2 cellular contexts compared by ENCODE assay signal in the genomic region with DNA sequence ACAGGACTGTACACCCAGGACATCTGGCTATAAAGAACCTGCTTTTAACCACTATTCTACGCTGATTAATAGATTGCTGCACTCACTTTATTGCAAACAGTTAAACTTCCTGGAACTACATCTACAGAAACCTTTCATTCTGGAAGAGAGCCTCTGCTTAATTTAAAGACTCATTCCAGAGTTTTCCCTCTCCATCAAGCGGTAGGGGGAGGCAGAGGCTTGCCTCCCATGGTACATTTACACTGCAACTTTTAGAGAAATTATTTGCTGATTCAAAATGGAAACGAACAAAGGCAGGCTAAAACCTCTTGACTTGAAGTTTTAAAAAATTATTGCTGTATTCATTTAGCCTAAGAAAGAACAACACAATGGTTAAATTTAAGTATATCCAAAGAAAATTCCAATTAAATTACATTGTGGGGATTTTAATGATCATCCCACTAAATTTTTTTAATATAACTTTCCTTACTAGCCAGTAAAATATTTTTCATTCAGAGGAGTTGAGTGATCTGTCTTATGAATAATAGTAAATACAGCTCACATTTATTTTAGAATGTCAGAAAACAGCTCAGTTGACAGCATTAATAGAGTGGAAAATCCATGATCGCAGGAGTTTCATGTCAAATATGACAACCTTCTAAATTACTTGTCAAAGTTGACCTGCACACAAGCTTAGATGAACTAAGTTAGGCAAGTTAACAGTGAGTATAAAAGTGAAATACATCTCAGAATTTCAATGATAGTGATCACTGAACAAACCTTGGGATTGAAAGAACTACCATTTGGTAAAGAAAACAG.
TF ChIP-seq lines count a peak whose summit lies in the region.

No MANE protein-coding gene starts in this region.

TF ChIP-seq in GM23338, 12 proteins besides CTCF, POLR2A, EP300 and RAD21 (continued from another document and continues in another):
- TF ChIP-seq, protein P1, sequence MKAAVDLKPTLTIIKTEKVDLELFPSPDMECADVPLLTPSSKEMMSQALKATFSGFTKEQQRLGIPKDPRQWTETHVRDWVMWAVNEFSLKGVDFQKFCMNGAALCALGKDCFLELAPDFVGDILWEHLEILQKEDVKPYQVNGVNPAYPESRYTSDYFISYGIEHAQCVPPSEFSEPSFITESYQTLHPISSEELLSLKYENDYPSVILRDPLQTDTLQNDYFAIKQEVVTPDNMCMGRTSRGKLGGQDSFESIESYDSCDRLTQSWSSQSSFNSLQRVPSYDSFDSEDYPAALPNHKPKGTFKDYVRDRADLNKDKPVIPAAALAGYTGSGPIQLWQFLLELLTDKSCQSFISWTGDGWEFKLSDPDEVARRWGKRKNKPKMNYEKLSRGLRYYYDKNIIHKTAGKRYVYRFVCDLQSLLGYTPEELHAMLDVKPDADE (IDR thresholded peaks at IDR 0.05) = no peak
- TF ChIP-seq, protein P2, sequence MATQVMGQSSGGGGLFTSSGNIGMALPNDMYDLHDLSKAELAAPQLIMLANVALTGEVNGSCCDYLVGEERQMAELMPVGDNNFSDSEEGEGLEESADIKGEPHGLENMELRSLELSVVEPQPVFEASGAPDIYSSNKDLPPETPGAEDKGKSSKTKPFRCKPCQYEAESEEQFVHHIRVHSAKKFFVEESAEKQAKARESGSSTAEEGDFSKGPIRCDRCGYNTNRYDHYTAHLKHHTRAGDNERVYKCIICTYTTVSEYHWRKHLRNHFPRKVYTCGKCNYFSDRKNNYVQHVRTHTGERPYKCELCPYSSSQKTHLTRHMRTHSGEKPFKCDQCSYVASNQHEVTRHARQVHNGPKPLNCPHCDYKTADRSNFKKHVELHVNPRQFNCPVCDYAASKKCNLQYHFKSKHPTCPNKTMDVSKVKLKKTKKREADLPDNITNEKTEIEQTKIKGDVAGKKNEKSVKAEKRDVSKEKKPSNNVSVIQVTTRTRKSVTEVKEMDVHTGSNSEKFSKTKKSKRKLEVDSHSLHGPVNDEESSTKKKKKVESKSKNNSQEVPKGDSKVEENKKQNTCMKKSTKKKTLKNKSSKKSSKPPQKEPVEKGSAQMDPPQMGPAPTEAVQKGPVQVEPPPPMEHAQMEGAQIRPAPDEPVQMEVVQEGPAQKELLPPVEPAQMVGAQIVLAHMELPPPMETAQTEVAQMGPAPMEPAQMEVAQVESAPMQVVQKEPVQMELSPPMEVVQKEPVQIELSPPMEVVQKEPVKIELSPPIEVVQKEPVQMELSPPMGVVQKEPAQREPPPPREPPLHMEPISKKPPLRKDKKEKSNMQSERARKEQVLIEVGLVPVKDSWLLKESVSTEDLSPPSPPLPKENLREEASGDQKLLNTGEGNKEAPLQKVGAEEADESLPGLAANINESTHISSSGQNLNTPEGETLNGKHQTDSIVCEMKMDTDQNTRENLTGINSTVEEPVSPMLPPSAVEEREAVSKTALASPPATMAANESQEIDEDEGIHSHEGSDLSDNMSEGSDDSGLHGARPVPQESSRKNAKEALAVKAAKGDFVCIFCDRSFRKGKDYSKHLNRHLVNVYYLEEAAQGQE (IDR thresholded peaks at IDR 0.05; ENCODE audit: unreplicated experiment) = no peak
- TF ChIP-seq NANOG (IDR thresholded peaks at IDR 0.05; ENCODE audit: borderline replicate concordance) (no peak), EZH2phosphoT487 (IDR thresholded peaks at IDR 0.05; ENCODE audit: unreplicated experiment) (no peak), POLR2AphosphoS5 (IDR thresholded peaks at IDR 0.05; ENCODE audit: low read depth) (no peak), ZNF331 (CRISPR knock-in tag; IDR thresholded peaks at IDR 0.05; ENCODE audit: low read depth) (no peak), JUNB (IDR thresholded peaks at IDR 0.05; ENCODE audit: unreplicated experiment) (no peak)

TF ChIP-seq in WTC11, 78 proteins besides CTCF, POLR2A, EP300 and RAD21 (continued from another document):
- TF ChIP-seq, protein P3, sequence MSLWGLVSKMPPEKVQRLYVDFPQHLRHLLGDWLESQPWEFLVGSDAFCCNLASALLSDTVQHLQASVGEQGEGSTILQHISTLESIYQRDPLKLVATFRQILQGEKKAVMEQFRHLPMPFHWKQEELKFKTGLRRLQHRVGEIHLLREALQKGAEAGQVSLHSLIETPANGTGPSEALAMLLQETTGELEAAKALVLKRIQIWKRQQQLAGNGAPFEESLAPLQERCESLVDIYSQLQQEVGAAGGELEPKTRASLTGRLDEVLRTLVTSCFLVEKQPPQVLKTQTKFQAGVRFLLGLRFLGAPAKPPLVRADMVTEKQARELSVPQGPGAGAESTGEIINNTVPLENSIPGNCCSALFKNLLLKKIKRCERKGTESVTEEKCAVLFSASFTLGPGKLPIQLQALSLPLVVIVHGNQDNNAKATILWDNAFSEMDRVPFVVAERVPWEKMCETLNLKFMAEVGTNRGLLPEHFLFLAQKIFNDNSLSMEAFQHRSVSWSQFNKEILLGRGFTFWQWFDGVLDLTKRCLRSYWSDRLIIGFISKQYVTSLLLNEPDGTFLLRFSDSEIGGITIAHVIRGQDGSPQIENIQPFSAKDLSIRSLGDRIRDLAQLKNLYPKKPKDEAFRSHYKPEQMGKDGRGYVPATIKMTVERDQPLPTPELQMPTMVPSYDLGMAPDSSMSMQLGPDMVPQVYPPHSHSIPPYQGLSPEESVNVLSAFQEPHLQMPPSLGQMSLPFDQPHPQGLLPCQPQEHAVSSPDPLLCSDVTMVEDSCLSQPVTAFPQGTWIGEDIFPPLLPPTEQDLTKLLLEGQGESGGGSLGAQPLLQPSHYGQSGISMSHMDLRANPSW (CRISPR knock-in tag; conservative IDR thresholded peaks at IDR 0.05; ENCODE audit: low read depth) = no peak
- TF ChIP-seq, protein P4, sequence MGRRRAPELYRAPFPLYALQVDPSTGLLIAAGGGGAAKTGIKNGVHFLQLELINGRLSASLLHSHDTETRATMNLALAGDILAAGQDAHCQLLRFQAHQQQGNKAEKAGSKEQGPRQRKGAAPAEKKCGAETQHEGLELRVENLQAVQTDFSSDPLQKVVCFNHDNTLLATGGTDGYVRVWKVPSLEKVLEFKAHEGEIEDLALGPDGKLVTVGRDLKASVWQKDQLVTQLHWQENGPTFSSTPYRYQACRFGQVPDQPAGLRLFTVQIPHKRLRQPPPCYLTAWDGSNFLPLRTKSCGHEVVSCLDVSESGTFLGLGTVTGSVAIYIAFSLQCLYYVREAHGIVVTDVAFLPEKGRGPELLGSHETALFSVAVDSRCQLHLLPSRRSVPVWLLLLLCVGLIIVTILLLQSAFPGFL (CRISPR knock-in tag; IDR thresholded peaks at IDR 0.05; ENCODE audit: borderline replicate concordance) = no peak
- TF ChIP-seq NR2C2 (CRISPR knock-in tag; IDR thresholded peaks at IDR 0.05) (no peak), FOXJ3 (CRISPR knock-in tag; IDR thresholded peaks at IDR 0.05; ENCODE audit: borderline replicate concordance) (no peak), RELA (CRISPR knock-in tag; IDR thresholded peaks at IDR 0.05; ENCODE audit: borderline replicate concordance) (no peak), SMAD4 (CRISPR knock-in tag; IDR thresholded peaks at IDR 0.05) (no peak), SMAD3 (CRISPR knock-in tag; IDR thresholded peaks at IDR 0.05; ENCODE audit: borderline replicate concordance) (no peak), EMX1 (CRISPR knock-in tag; IDR thresholded peaks at IDR 0.05) (no peak), CREB1 (CRISPR knock-in tag; IDR thresholded peaks at IDR 0.05) (no peak), FOXK1 (CRISPR knock-in tag; IDR thresholded peaks at IDR 0.05) (no peak)
- TF ChIP-seq, protein P5, sequence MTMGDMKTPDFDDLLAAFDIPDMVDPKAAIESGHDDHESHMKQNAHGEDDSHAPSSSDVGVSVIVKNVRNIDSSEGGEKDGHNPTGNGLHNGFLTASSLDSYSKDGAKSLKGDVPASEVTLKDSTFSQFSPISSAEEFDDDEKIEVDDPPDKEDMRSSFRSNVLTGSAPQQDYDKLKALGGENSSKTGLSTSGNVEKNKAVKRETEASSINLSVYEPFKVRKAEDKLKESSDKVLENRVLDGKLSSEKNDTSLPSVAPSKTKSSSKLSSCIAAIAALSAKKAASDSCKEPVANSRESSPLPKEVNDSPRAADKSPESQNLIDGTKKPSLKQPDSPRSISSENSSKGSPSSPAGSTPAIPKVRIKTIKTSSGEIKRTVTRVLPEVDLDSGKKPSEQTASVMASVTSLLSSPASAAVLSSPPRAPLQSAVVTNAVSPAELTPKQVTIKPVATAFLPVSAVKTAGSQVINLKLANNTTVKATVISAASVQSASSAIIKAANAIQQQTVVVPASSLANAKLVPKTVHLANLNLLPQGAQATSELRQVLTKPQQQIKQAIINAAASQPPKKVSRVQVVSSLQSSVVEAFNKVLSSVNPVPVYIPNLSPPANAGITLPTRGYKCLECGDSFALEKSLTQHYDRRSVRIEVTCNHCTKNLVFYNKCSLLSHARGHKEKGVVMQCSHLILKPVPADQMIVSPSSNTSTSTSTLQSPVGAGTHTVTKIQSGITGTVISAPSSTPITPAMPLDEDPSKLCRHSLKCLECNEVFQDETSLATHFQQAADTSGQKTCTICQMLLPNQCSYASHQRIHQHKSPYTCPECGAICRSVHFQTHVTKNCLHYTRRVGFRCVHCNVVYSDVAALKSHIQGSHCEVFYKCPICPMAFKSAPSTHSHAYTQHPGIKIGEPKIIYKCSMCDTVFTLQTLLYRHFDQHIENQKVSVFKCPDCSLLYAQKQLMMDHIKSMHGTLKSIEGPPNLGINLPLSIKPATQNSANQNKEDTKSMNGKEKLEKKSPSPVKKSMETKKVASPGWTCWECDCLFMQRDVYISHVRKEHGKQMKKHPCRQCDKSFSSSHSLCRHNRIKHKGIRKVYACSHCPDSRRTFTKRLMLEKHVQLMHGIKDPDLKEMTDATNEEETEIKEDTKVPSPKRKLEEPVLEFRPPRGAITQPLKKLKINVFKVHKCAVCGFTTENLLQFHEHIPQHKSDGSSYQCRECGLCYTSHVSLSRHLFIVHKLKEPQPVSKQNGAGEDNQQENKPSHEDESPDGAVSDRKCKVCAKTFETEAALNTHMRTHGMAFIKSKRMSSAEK (CRISPR knock-in tag; IDR thresholded peaks at IDR 0.05; ENCODE audit: borderline replicate concordance) = no peak
- TF ChIP-seq, protein P6, sequence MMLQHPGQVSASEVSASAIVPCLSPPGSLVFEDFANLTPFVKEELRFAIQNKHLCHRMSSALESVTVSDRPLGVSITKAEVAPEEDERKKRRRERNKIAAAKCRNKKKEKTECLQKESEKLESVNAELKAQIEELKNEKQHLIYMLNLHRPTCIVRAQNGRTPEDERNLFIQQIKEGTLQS (CRISPR knock-in tag; conservative IDR thresholded peaks at IDR 0.05) = no peak
- TF ChIP-seq, protein P7, sequence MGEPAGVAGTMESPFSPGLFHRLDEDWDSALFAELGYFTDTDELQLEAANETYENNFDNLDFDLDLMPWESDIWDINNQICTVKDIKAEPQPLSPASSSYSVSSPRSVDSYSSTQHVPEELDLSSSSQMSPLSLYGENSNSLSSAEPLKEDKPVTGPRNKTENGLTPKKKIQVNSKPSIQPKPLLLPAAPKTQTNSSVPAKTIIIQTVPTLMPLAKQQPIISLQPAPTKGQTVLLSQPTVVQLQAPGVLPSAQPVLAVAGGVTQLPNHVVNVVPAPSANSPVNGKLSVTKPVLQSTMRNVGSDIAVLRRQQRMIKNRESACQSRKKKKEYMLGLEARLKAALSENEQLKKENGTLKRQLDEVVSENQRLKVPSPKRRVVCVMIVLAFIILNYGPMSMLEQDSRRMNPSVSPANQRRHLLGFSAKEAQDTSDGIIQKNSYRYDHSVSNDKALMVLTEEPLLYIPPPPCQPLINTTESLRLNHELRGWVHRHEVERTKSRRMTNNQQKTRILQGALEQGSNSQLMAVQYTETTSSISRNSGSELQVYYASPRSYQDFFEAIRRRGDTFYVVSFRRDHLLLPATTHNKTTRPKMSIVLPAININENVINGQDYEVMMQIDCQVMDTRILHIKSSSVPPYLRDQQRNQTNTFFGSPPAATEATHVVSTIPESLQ (CRISPR knock-in tag; IDR thresholded peaks at IDR 0.05) = no peak
- TF ChIP-seq, protein P8, sequence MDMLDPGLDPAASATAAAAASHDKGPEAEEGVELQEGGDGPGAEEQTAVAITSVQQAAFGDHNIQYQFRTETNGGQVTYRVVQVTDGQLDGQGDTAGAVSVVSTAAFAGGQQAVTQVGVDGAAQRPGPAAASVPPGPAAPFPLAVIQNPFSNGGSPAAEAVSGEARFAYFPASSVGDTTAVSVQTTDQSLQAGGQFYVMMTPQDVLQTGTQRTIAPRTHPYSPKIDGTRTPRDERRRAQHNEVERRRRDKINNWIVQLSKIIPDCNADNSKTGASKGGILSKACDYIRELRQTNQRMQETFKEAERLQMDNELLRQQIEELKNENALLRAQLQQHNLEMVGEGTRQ (CRISPR knock-in tag; IDR thresholded peaks at IDR 0.05) = no peak
- TF ChIP-seq, protein P9, sequence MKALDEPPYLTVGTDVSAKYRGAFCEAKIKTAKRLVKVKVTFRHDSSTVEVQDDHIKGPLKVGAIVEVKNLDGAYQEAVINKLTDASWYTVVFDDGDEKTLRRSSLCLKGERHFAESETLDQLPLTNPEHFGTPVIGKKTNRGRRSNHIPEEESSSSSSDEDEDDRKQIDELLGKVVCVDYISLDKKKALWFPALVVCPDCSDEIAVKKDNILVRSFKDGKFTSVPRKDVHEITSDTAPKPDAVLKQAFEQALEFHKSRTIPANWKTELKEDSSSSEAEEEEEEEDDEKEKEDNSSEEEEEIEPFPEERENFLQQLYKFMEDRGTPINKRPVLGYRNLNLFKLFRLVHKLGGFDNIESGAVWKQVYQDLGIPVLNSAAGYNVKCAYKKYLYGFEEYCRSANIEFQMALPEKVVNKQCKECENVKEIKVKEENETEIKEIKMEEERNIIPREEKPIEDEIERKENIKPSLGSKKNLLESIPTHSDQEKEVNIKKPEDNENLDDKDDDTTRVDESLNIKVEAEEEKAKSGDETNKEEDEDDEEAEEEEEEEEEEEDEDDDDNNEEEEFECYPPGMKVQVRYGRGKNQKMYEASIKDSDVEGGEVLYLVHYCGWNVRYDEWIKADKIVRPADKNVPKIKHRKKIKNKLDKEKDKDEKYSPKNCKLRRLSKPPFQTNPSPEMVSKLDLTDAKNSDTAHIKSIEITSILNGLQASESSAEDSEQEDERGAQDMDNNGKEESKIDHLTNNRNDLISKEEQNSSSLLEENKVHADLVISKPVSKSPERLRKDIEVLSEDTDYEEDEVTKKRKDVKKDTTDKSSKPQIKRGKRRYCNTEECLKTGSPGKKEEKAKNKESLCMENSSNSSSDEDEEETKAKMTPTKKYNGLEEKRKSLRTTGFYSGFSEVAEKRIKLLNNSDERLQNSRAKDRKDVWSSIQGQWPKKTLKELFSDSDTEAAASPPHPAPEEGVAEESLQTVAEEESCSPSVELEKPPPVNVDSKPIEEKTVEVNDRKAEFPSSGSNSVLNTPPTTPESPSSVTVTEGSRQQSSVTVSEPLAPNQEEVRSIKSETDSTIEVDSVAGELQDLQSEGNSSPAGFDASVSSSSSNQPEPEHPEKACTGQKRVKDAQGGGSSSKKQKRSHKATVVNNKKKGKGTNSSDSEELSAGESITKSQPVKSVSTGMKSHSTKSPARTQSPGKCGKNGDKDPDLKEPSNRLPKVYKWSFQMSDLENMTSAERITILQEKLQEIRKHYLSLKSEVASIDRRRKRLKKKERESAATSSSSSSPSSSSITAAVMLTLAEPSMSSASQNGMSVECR (CRISPR knock-in tag; IDR thresholded peaks at IDR 0.05; ENCODE audit: borderline replicate concordance) = no peak
- TF ChIP-seq, protein P10, sequence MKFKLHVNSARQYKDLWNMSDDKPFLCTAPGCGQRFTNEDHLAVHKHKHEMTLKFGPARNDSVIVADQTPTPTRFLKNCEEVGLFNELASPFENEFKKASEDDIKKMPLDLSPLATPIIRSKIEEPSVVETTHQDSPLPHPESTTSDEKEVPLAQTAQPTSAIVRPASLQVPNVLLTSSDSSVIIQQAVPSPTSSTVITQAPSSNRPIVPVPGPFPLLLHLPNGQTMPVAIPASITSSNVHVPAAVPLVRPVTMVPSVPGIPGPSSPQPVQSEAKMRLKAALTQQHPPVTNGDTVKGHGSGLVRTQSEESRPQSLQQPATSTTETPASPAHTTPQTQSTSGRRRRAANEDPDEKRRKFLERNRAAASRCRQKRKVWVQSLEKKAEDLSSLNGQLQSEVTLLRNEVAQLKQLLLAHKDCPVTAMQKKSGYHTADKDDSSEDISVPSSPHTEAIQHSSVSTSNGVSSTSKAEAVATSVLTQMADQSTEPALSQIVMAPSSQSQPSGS (CRISPR knock-in tag; IDR thresholded peaks at IDR 0.05; ENCODE audit: borderline replicate concordance, low read depth) = no peak
